In genomic region chr5:133370904-133371303, GRCh38 we compare ENCODE assay signal across 13 cellular contexts.
DNase-seq lines count a peak whose midpoint lies in the region; ATAC-seq and TF ChIP-seq lines count a peak whose summit lies in the region.
"Had no signal": no experiment of that assay in that cellular context is flagged by ENCODE, and none has a peak within 500 bp of the region (broad histone marks: within the 10 kb centered on the region; RNA-seq: fewer than 3 reads in every experiment).

No MANE protein-coding gene starts in this region.

- ATAC-seq in left lobe of liver, result no peak

- TF ChIP-seq CTCF in vagina (IDR thresholded peaks at IDR 0.05), result no peak

- no peaks in the 10 kb centered on the region for H3K27me3 ChIP-seq in vagina

- H3K27ac ChIP-seq in caudate nucleus (ENCODE audit: low read depth, low read length), result peak overlapping the region; percentile 55
- no peak overlapping the region for H3K27ac ChIP-seq in vagina

- no peak for TF ChIP-seq POLR2A in vagina (IDR thresholded peaks at IDR 0.05)

- no peak overlapping the region for H3K4me3 ChIP-seq in vagina

- peak; percentile 32 for DNase-seq in activated CD8-positive, alpha-beta memory T cell treated with anti-CD3 and anti-CD28 coated beads, Interleukin-2, amount 50 U/mL, for 48 hours
- DNase-seq in activated CD8-positive, alpha-beta memory T cell treated with anti-CD3 and anti-CD28 coated beads for 24 hours, result no peak
- DNase-seq in caudate nucleus (lab: John Stamatoyannopoulos, UW) (no peak), left lobe of liver (ENCODE audit: low spot score) (peak; percentile 31), vagina (ENCODE audit: extremely low spot score in 2 of 2) (peak; percentile 71 to 72), ACHN (no peak), NCI-H1092 treated with DMSO at 0.1 percent for 48 hours (lab: John Stamatoyannopoulos, UW) (no peak)
- DNase-seq in central memory CD4-positive, alpha-beta T cell, result no peak
- DNase-seq: 8988T, Caco-2, H9, NCI-H2081 treated with DMSO at 0.1 percent for 48 hours, SK-N-SH had no signal

- no peaks in the 10 kb centered on the region for H3K36me3 ChIP-seq in vagina

- in situ Hi-C loops in ACHN (cut with HindIII; ENCODE audit: low pct_ligation_motif_present, low pct_unique_long_range_greater_than_20kb, low sequenced_read_pairs), result no loop called here

- intact Hi-C loops in vagina (cut with DNase I), result no loop called here

- peaks cover 40% of the 10 kb centered on the region for H3K4me1 ChIP-seq in vagina

- no peaks in the 10 kb centered on the region for H3K9me3 ChIP-seq in vagina
- H3K9me3 ChIP-seq: Caco-2, SK-N-SH had no signal

Comparison
In these comparisons a context has a peak if more than half of its experiments do, and no peak if none do; other contexts are left out.
1. DNase-seq: peak in activated CD8-positive, alpha-beta memory T cell treated with anti-CD3 and anti-CD28 coated beads, Interleukin-2, amount 50 U/mL, for 48 hours (single experiment), left lobe of liver (single experiment) and vagina (2 of 2); none in activated CD8-positive, alpha-beta memory T cell treated with anti-CD3 and anti-CD28 coated beads for 24 hours (single experiment), caudate nucleus (0 of 61), ACHN (single experiment), NCI-H1092 treated with DMSO at 0.1 percent for 48 hours (single experiment) and central memory CD4-positive, alpha-beta T cell (single experiment).